In the genomic region with DNA sequence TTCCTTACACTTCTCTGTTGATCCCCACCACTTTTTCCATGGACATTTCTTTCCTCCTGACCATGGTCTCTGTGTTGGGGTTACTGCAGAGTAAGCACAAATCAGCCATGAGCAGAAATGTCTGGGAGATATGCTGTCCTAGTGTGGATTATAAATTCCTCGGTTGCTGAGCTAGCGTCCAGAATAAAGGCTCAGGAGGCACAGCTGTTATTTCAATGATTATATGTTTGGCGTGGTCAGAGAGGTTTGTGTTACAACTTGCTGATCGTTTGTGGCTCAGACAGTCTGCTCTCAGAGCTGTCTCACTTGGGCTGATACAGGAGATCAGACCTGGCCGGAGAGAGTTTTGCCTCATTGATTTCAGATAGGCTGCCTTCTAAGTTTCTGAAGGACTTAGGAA, we compare ENCODE assay signal across 1 cellular context.
TF ChIP-seq lines count a peak whose summit lies in the region.

No MANE protein-coding gene starts in this region.

TF ChIP-seq in IMR-90, 13 proteins besides CTCF, POLR2A, EP300 and RAD21:
- peak; percentile 81 for TF ChIP-seq MAFK (IDR thresholded peaks at IDR 0.05; ENCODE audit: low read depth, low read length)
- TF ChIP-seq, protein P1, sequence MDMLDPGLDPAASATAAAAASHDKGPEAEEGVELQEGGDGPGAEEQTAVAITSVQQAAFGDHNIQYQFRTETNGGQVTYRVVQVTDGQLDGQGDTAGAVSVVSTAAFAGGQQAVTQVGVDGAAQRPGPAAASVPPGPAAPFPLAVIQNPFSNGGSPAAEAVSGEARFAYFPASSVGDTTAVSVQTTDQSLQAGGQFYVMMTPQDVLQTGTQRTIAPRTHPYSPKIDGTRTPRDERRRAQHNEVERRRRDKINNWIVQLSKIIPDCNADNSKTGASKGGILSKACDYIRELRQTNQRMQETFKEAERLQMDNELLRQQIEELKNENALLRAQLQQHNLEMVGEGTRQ (IDR thresholded peaks at IDR 0.05; ENCODE audit: low read depth, low read length) = no peak
- TF ChIP-seq MAZ (IDR thresholded peaks at IDR 0.05; ENCODE audit: borderline replicate concordance, low read depth, low read length) = no peak
- no peak for TF ChIP-seq SMC3 (IDR thresholded peaks at IDR 0.05; ENCODE audit: low read depth, low read length)
